In the genomic region with DNA sequence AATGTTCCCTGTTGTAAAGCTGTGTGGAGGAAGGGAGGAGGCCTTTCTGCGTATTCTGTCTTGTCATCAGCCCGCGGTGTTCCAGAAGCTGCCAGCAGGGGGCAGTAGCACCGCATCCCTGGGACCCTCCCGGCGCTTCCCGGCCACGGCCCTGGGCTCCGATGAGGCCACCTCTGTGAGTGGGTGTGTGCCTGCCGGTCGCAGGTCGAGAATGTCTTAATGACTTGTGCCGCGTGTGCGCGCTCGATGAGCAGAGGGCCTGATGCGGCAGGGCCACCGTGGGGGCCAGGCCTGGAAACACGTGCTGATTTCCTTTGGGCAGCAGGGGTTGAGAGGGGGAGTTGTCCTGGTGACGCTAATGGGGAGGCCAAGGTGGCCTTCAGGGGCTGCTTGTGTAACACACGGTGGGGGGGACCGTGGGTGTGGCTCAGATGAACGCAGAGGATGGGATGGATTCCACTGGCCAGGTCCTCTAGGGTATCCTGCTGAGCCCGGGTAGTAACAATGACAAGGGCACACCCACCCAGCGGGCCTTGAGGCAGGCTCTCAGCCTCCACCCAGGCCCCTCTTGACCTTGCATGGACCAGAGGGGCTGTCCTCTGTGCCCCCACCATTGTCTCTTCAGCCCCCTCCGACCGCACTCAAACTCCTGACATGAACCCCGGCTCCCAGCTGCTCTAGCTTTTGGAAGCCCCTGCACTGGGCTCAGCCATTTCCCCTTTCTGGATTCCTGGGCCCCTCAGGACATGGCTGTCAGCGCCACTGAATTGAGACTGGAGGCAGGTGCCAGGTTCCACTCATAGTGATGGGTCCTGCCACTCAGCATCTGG, we compare ENCODE assay signal across 1 cellular context.
TF ChIP-seq lines count a peak whose summit lies in the region.

No MANE protein-coding gene starts in this region.

TF ChIP-seq in HEK293, 187 proteins besides CTCF, POLR2A, EP300 and RAD21 (continued from another document and continues in another):
- TF ChIP-seq, protein P1, sequence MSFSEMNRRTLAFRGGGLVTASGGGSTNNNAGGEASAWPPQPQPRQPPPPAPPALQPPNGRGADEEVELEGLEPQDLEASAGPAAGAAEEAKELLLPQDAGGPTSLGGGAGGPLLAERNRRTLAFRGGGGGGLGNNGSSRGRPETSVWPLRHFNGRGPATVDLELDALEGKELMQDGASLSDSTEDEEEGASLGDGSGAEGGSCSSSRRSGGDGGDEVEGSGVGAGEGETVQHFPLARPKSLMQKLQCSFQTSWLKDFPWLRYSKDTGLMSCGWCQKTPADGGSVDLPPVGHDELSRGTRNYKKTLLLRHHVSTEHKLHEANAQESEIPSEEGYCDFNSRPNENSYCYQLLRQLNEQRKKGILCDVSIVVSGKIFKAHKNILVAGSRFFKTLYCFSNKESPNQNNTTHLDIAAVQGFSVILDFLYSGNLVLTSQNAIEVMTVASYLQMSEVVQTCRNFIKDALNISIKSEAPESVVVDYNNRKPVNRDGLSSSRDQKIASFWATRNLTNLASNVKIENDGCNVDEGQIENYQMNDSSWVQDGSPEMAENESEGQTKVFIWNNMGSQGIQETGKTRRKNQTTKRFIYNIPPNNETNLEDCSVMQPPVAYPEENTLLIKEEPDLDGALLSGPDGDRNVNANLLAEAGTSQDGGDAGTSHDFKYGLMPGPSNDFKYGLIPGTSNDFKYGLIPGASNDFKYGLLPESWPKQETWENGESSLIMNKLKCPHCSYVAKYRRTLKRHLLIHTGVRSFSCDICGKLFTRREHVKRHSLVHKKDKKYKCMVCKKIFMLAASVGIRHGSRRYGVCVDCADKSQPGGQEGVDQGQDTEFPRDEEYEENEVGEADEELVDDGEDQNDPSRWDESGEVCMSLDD (tag by site-specific recombination; IDR thresholded peaks at IDR 0.05) = peak; percentile 17; the same call in 1 of the 2 replicates
- no peak for TF ChIP-seq ZNF777 (tag by site-specific recombination; IDR thresholded peaks at IDR 0.05; ENCODE audit: borderline replicate concordance)
- no peak for TF ChIP-seq ZNF621 (tag by site-specific recombination; IDR thresholded peaks at IDR 0.05)
- no peak for TF ChIP-seq WT1 (tag by site-specific recombination; IDR thresholded peaks at IDR 0.05)
- no peak for TF ChIP-seq ZFP69B (tag by site-specific recombination; IDR thresholded peaks at IDR 0.05)
- TF ChIP-seq ZNF157 (tag by site-specific recombination; IDR thresholded peaks at IDR 0.05) = no peak
- peak; percentile 91 for TF ChIP-seq GLIS1 (tag by site-specific recombination; IDR thresholded peaks at IDR 0.05)
- TF ChIP-seq ZNF354C (tag by site-specific recombination; IDR thresholded peaks at IDR 0.05; ENCODE audit: borderline replicate concordance, low read depth) = no peak
- TF ChIP-seq GLI2 (tag by site-specific recombination; IDR thresholded peaks at IDR 0.05; ENCODE audit: borderline replicate concordance, low read depth) = no peak
- TF ChIP-seq, protein P2, sequence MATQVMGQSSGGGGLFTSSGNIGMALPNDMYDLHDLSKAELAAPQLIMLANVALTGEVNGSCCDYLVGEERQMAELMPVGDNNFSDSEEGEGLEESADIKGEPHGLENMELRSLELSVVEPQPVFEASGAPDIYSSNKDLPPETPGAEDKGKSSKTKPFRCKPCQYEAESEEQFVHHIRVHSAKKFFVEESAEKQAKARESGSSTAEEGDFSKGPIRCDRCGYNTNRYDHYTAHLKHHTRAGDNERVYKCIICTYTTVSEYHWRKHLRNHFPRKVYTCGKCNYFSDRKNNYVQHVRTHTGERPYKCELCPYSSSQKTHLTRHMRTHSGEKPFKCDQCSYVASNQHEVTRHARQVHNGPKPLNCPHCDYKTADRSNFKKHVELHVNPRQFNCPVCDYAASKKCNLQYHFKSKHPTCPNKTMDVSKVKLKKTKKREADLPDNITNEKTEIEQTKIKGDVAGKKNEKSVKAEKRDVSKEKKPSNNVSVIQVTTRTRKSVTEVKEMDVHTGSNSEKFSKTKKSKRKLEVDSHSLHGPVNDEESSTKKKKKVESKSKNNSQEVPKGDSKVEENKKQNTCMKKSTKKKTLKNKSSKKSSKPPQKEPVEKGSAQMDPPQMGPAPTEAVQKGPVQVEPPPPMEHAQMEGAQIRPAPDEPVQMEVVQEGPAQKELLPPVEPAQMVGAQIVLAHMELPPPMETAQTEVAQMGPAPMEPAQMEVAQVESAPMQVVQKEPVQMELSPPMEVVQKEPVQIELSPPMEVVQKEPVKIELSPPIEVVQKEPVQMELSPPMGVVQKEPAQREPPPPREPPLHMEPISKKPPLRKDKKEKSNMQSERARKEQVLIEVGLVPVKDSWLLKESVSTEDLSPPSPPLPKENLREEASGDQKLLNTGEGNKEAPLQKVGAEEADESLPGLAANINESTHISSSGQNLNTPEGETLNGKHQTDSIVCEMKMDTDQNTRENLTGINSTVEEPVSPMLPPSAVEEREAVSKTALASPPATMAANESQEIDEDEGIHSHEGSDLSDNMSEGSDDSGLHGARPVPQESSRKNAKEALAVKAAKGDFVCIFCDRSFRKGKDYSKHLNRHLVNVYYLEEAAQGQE (tag by site-specific recombination; IDR thresholded peaks at IDR 0.05) = no peak
- no peak for TF ChIP-seq GFI1B (tag by site-specific recombination; IDR thresholded peaks at IDR 0.05)
- TF ChIP-seq ZNF16 (tag by site-specific recombination; IDR thresholded peaks at IDR 0.05; ENCODE audit: low read depth) = no peak
- no peak for TF ChIP-seq ZNF623 (tag by site-specific recombination; IDR thresholded peaks at IDR 0.05)
- TF ChIP-seq ZNF202 (tag by site-specific recombination; IDR thresholded peaks at IDR 0.05; ENCODE audit: borderline replicate concordance) = no peak
- no peak for TF ChIP-seq ZNF274 (IDR thresholded peaks at IDR 0.05; ENCODE audit: low read length)
- TF ChIP-seq ZNF274 (tag by site-specific recombination; IDR thresholded peaks at IDR 0.05; ENCODE audit: borderline replicate concordance) = no peak
- TF ChIP-seq ZNF501 (tag by site-specific recombination; IDR thresholded peaks at IDR 0.05) = peak; percentile 70; the same call in 1 of the 2 replicates
- TF ChIP-seq, protein P3, sequence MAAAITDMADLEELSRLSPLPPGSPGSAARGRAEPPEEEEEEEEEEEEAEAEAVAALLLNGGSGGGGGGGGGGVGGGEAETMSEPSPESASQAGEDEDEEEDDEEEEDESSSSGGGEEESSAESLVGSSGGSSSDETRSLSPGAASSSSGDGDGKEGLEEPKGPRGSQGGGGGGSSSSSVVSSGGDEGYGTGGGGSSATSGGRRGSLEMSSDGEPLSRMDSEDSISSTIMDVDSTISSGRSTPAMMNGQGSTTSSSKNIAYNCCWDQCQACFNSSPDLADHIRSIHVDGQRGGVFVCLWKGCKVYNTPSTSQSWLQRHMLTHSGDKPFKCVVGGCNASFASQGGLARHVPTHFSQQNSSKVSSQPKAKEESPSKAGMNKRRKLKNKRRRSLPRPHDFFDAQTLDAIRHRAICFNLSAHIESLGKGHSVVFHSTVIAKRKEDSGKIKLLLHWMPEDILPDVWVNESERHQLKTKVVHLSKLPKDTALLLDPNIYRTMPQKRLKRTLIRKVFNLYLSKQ (tag by site-specific recombination; IDR thresholded peaks at IDR 0.05; ENCODE audit: borderline replicate concordance) = no peak
- TF ChIP-seq ZNF521 (tag by site-specific recombination; IDR thresholded peaks at IDR 0.05) = no peak
- no peak for TF ChIP-seq ZNF544 (tag by site-specific recombination; IDR thresholded peaks at IDR 0.05)
- TF ChIP-seq, protein P4, sequence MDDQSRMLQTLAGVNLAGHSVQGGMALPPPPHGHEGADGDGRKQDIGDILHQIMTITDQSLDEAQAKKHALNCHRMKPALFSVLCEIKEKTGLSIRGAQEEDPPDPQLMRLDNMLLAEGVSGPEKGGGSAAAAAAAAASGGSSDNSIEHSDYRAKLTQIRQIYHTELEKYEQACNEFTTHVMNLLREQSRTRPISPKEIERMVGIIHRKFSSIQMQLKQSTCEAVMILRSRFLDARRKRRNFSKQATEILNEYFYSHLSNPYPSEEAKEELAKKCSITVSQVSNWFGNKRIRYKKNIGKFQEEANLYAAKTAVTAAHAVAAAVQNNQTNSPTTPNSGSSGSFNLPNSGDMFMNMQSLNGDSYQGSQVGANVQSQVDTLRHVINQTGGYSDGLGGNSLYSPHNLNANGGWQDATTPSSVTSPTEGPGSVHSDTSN (CRISPR knock-in tag; IDR thresholded peaks at IDR 0.05) = no peak
- TF ChIP-seq, protein P5, sequence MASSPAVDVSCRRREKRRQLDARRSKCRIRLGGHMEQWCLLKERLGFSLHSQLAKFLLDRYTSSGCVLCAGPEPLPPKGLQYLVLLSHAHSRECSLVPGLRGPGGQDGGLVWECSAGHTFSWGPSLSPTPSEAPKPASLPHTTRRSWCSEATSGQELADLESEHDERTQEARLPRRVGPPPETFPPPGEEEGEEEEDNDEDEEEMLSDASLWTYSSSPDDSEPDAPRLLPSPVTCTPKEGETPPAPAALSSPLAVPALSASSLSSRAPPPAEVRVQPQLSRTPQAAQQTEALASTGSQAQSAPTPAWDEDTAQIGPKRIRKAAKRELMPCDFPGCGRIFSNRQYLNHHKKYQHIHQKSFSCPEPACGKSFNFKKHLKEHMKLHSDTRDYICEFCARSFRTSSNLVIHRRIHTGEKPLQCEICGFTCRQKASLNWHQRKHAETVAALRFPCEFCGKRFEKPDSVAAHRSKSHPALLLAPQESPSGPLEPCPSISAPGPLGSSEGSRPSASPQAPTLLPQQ (tag by site-specific recombination; IDR thresholded peaks at IDR 0.05) = no peak
- TF ChIP-seq SP2 (tag by site-specific recombination; IDR thresholded peaks at IDR 0.05) = no peak
- TF ChIP-seq, protein P6, sequence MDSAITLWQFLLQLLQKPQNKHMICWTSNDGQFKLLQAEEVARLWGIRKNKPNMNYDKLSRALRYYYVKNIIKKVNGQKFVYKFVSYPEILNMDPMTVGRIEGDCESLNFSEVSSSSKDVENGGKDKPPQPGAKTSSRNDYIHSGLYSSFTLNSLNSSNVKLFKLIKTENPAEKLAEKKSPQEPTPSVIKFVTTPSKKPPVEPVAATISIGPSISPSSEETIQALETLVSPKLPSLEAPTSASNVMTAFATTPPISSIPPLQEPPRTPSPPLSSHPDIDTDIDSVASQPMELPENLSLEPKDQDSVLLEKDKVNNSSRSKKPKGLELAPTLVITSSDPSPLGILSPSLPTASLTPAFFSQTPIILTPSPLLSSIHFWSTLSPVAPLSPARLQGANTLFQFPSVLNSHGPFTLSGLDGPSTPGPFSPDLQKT (IDR thresholded peaks at IDR 0.05; ENCODE audit: borderline replicate concordance, low read depth, low read length) = no peak
- no peak for TF ChIP-seq ZNF785 (tag by site-specific recombination; IDR thresholded peaks at IDR 0.05)
- no peak for TF ChIP-seq ZNF292 (tag by site-specific recombination; IDR thresholded peaks at IDR 0.05; ENCODE audit: borderline replicate concordance, low read depth)
- no peak for TF ChIP-seq ZSCAN16 (tag by site-specific recombination; IDR thresholded peaks at IDR 0.05)
- TF ChIP-seq ZNF660 (tag by site-specific recombination; IDR thresholded peaks at IDR 0.05) = 0 out of 2 replicates have a peak, but pooled peaks have one; percentile 41
- TF ChIP-seq ZNF658 (tag by site-specific recombination; IDR thresholded peaks at IDR 0.05) = no peak
- no peak for TF ChIP-seq ZNF155 (tag by site-specific recombination; IDR thresholded peaks at IDR 0.05)
- TF ChIP-seq ZNF426 (tag by site-specific recombination; IDR thresholded peaks at IDR 0.05) = no peak
- TF ChIP-seq ZNF514 (tag by site-specific recombination; IDR thresholded peaks at IDR 0.05) = no peak
- TF ChIP-seq ZNF266 (tag by site-specific recombination; IDR thresholded peaks at IDR 0.05; ENCODE audit: low read depth) = no peak
- no peak for TF ChIP-seq ZNF416 (tag by site-specific recombination; IDR thresholded peaks at IDR 0.05)
- TF ChIP-seq, protein P7, sequence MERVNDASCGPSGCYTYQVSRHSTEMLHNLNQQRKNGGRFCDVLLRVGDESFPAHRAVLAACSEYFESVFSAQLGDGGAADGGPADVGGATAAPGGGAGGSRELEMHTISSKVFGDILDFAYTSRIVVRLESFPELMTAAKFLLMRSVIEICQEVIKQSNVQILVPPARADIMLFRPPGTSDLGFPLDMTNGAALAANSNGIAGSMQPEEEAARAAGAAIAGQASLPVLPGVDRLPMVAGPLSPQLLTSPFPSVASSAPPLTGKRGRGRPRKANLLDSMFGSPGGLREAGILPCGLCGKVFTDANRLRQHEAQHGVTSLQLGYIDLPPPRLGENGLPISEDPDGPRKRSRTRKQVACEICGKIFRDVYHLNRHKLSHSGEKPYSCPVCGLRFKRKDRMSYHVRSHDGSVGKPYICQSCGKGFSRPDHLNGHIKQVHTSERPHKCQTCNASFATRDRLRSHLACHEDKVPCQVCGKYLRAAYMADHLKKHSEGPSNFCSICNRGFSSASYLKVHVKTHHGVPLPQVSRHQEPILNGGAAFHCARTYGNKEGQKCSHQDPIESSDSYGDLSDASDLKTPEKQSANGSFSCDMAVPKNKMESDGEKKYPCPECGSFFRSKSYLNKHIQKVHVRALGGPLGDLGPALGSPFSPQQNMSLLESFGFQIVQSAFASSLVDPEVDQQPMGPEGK (tag by site-specific recombination; IDR thresholded peaks at IDR 0.05) = peak; percentile 22; the same call in 1 of the 2 replicates
- no peak for TF ChIP-seq HOXA7 (CRISPR knock-in tag; IDR thresholded peaks at IDR 0.05; ENCODE audit: borderline replicate concordance)
- no peak for TF ChIP-seq ZNF433 (tag by site-specific recombination; IDR thresholded peaks at IDR 0.05; ENCODE audit: low read depth)
- no peak for TF ChIP-seq ZNF350 (tag by site-specific recombination; IDR thresholded peaks at IDR 0.05)
- TF ChIP-seq ZNF311 (tag by site-specific recombination; IDR thresholded peaks at IDR 0.05; ENCODE audit: borderline replicate concordance) = no peak
- TF ChIP-seq, protein P8, sequence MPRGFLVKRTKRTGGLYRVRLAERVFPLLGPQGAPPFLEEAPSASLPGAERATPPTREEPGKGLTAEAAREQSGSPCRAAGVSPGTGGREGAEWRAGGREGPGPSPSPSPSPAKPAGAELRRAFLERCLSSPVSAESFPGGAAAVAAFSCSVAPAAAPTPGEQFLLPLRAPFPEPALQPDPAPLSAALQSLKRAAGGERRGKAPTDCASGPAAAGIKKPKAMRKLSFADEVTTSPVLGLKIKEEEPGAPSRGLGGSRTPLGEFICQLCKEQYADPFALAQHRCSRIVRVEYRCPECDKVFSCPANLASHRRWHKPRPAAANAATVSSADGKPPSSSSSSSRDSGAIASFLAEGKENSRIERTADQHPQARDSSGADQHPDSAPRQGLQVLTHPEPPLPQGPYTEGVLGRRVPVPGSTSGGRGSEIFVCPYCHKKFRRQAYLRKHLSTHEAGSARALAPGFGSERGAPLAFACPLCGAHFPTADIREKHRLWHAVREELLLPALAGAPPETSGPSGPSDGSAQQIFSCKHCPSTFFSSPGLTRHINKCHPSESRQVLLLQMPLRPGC (tag by site-specific recombination; IDR thresholded peaks at IDR 0.05) = no peak
- TF ChIP-seq, protein P9, sequence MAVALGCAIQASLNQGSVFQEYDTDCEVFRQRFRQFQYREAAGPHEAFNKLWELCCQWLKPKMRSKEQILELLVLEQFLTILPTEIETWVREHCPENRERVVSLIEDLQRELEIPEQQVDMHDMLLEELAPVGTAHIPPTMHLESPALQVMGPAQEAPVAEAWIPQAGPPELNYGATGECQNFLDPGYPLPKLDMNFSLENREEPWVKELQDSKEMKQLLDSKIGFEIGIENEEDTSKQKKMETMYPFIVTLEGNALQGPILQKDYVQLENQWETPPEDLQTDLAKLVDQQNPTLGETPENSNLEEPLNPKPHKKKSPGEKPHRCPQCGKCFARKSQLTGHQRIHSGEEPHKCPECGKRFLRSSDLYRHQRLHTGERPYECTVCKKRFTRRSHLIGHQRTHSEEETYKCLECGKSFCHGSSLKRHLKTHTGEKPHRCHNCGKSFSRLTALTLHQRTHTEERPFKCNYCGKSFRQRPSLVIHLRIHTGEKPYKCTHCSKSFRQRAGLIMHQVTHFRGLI (tag by site-specific recombination; IDR thresholded peaks at IDR 0.05) = no peak
- no peak for TF ChIP-seq ZNF174 (tag by site-specific recombination; IDR thresholded peaks at IDR 0.05)
- TF ChIP-seq ZNF664 (tag by site-specific recombination; IDR thresholded peaks at IDR 0.05) = no peak
